ENCODE assay signal across 1 cellular context in the genomic region with DNA sequence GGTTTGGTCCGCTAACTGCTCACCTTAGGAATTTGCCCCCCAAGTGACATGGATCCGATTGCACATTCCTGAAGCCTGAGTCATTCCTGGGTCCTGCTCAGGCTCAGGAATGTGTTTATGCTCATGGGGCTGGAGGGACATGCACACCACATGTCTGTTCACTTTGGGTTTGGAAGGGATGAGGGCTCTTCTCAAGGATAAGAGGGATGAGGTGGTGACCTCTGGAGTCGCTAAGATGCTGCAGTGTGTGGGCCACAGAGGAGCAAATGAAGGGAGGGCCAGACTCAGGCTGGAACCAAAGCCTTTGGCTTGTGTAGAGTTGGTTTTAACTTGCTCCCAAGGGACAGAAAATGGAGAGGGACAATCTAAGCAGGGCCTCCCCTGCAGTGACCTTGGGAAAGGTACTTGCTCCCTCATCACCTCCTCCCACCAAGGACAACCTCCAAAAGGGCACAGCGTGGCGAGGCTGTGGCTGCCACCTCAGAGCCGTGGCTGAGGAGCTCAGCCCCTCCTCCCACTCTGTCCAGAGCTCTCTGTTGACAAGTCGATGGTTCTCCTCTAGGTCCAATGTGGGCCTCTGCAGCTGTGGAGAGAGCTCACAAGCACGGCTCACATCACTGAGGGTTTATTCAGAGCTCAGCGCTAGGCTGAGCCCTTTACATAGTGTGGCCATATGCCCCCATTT.
TF ChIP-seq lines count a peak whose summit lies in the region.

No MANE protein-coding gene starts in this region.

TF ChIP-seq in HepG2, 621 proteins besides CTCF, POLR2A, EP300 and RAD21 (continued from another document and continues in another):
- TF ChIP-seq, protein P1, sequence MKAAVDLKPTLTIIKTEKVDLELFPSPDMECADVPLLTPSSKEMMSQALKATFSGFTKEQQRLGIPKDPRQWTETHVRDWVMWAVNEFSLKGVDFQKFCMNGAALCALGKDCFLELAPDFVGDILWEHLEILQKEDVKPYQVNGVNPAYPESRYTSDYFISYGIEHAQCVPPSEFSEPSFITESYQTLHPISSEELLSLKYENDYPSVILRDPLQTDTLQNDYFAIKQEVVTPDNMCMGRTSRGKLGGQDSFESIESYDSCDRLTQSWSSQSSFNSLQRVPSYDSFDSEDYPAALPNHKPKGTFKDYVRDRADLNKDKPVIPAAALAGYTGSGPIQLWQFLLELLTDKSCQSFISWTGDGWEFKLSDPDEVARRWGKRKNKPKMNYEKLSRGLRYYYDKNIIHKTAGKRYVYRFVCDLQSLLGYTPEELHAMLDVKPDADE (CRISPR knock-in tag; IDR thresholded peaks at IDR 0.05), result no peak
- TF ChIP-seq NFKBIZ (CRISPR knock-in tag; IDR thresholded peaks at IDR 0.05) (peak; percentile 54; the same call in 1 of the 2 replicates), TOPORS (CRISPR knock-in tag; IDR thresholded peaks at IDR 0.05) (no peak), FOSL1 (CRISPR knock-in tag; IDR thresholded peaks at IDR 0.05; ENCODE audit: borderline replicate concordance) (peak; percentile 100), ZNF780A (CRISPR knock-in tag; IDR thresholded peaks at IDR 0.05) (no peak), ZNF577 (CRISPR knock-in tag; IDR thresholded peaks at IDR 0.05; ENCODE audit: borderline replicate concordance, low read depth) (no peak), ZNF605 (CRISPR knock-in tag; IDR thresholded peaks at IDR 0.05) (peak; percentile 78; the same call in 1 of the 2 replicates), ZNF557 (CRISPR knock-in tag; IDR thresholded peaks at IDR 0.05) (no peak; the same call in 1 of the 2 replicates), ZFX (CRISPR knock-in tag; IDR thresholded peaks at IDR 0.05; ENCODE audit: low read depth) (peak; percentile 71), CEBPB (IDR thresholded peaks at IDR 0.05; ENCODE audit: borderline replicate concordance, low read depth, low read length) (0 out of 2 replicates have a peak, but pooled peaks have one; percentile 29), ZNF563 (CRISPR knock-in tag; IDR thresholded peaks at IDR 0.05) (peak; percentile 61; the same call in 1 of the 2 replicates), TAF15 (IDR thresholded peaks at IDR 0.05; ENCODE audit: low read depth, low read length, poor library complexity, severe bottlenecking) (no peak), HDAC1 (CRISPR knock-in tag; IDR thresholded peaks at IDR 0.05) (peak; percentile 86), SP1 (IDR thresholded peaks at IDR 0.05) (no peak), SP1 (CRISPR knock-in tag; IDR thresholded peaks at IDR 0.05) (no peak), ZNF232 (CRISPR knock-in tag; IDR thresholded peaks at IDR 0.05; ENCODE audit: borderline replicate concordance) (no peak; the same call in 1 of the 2 replicates), SP2 (CRISPR knock-in tag; IDR thresholded peaks at IDR 0.05) (no peak), ZNF546 (CRISPR knock-in tag; conservative IDR thresholded peaks at IDR 0.05) (peak; percentile 80), ERF (CRISPR knock-in tag; IDR thresholded peaks at IDR 0.05) (peak; percentile 83; the same call in 1 of the 2 replicates), HOXA9 (CRISPR knock-in tag; IDR thresholded peaks at IDR 0.05; ENCODE audit: borderline replicate concordance) (no peak), ZMYM2 (CRISPR knock-in tag; IDR thresholded peaks at IDR 0.05) (no peak), ZBTB8A (CRISPR knock-in tag; IDR thresholded peaks at IDR 0.05; ENCODE audit: borderline replicate concordance, low read depth) (0 out of 2 replicates have a peak, but pooled peaks have one; percentile 30), GZF1 (CRISPR knock-in tag; IDR thresholded peaks at IDR 0.05) (no peak), ZNF343 (CRISPR knock-in tag; IDR thresholded peaks at IDR 0.05) (no peak), NR1H2 (CRISPR knock-in tag; IDR thresholded peaks at IDR 0.05; ENCODE audit: borderline replicate concordance, low read depth) (no peak), ZBTB7A (CRISPR knock-in tag; IDR thresholded peaks at IDR 0.05) (no peak), KDM6A (CRISPR knock-in tag; IDR thresholded peaks at IDR 0.05; ENCODE audit: low read depth) (0 out of 2 replicates have a peak, but pooled peaks have one; percentile 43), ZNF274 (CRISPR knock-in tag; IDR thresholded peaks at IDR 0.05) (no peak), MAZ (IDR thresholded peaks at IDR 0.05; ENCODE audit: borderline replicate concordance, low read depth, low read length) (peak; percentile 87; the same call in 1 of the 2 replicates), MAZ (CRISPR knock-in tag; IDR thresholded peaks at IDR 0.05; ENCODE audit: low read depth) (no peak), TBX3 (IDR thresholded peaks at IDR 0.05; ENCODE audit: borderline replicate concordance) (no peak), ZNF501 (CRISPR knock-in tag; IDR thresholded peaks at IDR 0.05) (peak; percentile 81)
- TF ChIP-seq, protein P2, sequence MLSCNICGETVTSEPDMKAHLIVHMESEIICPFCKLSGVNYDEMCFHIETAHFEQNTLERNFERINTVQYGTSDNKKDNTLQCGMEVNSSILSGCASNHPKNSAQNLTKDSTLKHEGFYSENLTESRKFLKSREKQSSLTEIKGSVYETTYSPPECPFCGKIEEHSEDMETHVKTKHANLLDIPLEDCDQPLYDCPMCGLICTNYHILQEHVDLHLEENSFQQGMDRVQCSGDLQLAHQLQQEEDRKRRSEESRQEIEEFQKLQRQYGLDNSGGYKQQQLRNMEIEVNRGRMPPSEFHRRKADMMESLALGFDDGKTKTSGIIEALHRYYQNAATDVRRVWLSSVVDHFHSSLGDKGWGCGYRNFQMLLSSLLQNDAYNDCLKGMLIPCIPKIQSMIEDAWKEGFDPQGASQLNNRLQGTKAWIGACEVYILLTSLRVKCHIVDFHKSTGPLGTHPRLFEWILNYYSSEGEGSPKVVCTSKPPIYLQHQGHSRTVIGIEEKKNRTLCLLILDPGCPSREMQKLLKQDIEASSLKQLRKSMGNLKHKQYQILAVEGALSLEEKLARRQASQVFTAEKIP (CRISPR knock-in tag; IDR thresholded peaks at IDR 0.05; ENCODE audit: borderline replicate concordance), result no peak
- TF ChIP-seq, protein P3, sequence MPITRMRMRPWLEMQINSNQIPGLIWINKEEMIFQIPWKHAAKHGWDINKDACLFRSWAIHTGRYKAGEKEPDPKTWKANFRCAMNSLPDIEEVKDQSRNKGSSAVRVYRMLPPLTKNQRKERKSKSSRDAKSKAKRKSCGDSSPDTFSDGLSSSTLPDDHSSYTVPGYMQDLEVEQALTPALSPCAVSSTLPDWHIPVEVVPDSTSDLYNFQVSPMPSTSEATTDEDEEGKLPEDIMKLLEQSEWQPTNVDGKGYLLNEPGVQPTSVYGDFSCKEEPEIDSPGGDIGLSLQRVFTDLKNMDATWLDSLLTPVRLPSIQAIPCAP (CRISPR knock-in tag; IDR thresholded peaks at IDR 0.05; ENCODE audit: low read depth), result 0 out of 2 replicates have a peak, but pooled peaks have one; percentile 62
- TF ChIP-seq, protein P4, sequence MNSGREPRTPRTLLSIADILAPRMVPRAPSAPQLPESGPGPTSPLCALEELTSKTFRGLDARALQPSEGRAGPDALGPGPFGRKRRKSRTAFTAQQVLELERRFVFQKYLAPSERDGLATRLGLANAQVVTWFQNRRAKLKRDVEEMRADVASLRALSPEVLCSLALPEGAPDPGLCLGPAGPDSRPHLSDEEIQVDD (CRISPR knock-in tag; IDR thresholded peaks at IDR 0.05; ENCODE audit: borderline replicate concordance), result no peak
- TF ChIP-seq, protein P5, sequence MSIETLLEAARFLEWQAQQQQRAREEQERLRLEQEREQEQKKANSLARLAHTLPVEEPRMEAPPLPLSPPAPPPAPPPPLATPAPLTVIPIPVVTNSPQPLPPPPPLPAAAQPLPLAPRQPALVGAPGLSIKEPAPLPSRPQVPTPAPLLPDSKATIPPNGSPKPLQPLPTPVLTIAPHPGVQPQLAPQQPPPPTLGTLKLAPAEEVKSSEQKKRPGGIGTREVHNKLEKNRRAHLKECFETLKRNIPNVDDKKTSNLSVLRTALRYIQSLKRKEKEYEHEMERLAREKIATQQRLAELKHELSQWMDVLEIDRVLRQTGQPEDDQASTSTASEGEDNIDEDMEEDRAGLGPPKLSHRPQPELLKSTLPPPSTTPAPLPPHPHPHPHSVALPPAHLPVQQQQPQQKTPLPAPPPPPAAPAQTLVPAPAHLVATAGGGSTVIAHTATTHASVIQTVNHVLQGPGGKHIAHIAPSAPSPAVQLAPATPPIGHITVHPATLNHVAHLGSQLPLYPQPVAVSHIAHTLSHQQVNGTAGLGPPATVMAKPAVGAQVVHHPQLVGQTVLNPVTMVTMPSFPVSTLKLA (IDR thresholded peaks at IDR 0.05), result peak; percentile 25; the same call in 1 of the 2 replicates
- TF ChIP-seq, protein P6, sequence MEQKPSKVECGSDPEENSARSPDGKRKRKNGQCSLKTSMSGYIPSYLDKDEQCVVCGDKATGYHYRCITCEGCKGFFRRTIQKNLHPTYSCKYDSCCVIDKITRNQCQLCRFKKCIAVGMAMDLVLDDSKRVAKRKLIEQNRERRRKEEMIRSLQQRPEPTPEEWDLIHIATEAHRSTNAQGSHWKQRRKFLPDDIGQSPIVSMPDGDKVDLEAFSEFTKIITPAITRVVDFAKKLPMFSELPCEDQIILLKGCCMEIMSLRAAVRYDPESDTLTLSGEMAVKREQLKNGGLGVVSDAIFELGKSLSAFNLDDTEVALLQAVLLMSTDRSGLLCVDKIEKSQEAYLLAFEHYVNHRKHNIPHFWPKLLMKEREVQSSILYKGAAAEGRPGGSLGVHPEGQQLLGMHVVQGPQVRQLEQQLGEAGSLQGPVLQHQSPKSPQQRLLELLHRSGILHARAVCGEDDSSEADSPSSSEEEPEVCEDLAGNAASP (CRISPR knock-in tag; IDR thresholded peaks at IDR 0.05; ENCODE audit: borderline replicate concordance), result peak; percentile 72; the same call in 1 of the 2 replicates
- TF ChIP-seq, protein P7, sequence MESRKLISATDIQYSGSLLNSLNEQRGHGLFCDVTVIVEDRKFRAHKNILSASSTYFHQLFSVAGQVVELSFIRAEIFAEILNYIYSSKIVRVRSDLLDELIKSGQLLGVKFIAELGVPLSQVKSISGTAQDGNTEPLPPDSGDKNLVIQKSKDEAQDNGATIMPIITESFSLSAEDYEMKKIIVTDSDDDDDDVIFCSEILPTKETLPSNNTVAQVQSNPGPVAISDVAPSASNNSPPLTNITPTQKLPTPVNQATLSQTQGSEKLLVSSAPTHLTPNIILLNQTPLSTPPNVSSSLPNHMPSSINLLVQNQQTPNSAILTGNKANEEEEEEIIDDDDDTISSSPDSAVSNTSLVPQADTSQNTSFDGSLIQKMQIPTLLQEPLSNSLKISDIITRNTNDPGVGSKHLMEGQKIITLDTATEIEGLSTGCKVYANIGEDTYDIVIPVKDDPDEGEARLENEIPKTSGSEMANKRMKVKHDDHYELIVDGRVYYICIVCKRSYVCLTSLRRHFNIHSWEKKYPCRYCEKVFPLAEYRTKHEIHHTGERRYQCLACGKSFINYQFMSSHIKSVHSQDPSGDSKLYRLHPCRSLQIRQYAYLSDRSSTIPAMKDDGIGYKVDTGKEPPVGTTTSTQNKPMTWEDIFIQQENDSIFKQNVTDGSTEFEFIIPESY (CRISPR knock-in tag; IDR thresholded peaks at IDR 0.05), result peak; percentile 16; the same call in 1 of the 2 replicates
- TF ChIP-seq, protein P8, sequence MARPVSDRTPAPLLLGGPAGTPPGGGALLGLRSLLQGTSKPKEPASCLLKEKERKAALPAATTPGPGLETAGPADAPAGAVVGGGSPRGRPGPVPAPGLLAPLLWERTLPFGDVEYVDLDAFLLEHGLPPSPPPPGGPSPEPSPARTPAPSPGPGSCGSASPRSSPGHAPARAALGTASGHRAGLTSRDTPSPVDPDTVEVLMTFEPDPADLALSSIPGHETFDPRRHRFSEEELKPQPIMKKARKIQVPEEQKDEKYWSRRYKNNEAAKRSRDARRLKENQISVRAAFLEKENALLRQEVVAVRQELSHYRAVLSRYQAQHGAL (CRISPR knock-in tag; IDR thresholded peaks at IDR 0.05; ENCODE audit: not compliant biosample characterization), result no peak
- TF ChIP-seq, protein P9, sequence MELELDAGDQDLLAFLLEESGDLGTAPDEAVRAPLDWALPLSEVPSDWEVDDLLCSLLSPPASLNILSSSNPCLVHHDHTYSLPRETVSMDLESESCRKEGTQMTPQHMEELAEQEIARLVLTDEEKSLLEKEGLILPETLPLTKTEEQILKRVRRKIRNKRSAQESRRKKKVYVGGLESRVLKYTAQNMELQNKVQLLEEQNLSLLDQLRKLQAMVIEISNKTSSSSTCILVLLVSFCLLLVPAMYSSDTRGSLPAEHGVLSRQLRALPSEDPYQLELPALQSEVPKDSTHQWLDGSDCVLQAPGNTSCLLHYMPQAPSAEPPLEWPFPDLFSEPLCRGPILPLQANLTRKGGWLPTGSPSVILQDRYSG (CRISPR knock-in tag; IDR thresholded peaks at IDR 0.05), result no peak
- TF ChIP-seq, protein P10, sequence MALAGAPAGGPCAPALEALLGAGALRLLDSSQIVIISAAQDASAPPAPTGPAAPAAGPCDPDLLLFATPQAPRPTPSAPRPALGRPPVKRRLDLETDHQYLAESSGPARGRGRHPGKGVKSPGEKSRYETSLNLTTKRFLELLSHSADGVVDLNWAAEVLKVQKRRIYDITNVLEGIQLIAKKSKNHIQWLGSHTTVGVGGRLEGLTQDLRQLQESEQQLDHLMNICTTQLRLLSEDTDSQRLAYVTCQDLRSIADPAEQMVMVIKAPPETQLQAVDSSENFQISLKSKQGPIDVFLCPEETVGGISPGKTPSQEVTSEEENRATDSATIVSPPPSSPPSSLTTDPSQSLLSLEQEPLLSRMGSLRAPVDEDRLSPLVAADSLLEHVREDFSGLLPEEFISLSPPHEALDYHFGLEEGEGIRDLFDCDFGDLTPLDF (CRISPR knock-in tag; IDR thresholded peaks at IDR 0.05), result no peak
